8 cellular contexts compared by ENCODE assay signal in the genomic region with DNA sequence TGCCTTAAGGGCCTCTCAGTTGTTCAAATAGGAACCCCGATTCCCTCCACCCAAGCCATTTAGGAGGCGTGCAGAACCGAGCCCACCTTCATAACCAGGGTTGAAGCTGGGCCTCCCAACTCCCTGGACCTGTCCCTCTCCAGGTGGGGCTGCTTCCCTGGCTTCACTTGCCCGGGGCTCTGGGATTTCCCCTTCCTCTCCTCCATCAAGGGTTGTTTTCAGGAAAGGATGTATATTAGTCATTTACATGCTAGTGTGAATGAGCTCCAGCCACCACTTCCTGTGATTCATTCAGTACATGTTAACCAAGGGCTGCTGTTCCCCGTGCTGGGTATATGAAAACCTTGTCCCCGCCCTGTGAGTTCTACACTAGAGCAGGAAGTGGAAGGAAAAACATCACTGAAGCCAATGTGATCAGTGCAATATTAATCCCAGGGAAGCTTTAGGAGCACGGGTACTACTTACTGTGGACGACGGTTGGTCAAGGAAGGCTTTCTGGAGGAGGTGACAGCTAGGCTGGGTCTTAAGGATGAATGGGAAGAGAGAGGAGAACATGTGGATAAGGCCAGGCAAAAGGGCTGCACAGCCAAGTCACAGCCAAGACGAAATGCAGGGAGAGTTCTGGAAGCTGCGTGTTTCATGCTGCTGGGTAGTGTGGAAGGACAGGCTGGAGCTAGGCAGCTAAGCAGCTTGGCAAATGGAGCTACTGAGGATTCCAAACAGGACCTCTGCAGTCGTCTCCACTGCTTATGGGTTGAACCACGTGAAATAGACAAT.
A peak's percentile ranks its signal among the peaks of the same experiment; 100 is the strongest.
DNase-seq lines count a peak whose midpoint lies in the region; ATAC-seq and TF ChIP-seq lines count a peak whose summit lies in the region.

No MANE protein-coding gene starts in this region.

- DNase-seq in IMR-90 (peak; percentile 77), lower lobe of right lung (no peak), amniotic stem cell (lab: John Stamatoyannopoulos, UW) (no peak), NCI-H2107 treated with DMSO at 0.1 percent for 48 hours (lab: John Stamatoyannopoulos, UW; ENCODE audit: unreplicated experiment) (no peak), HUDEP-2 (lab: John Stamatoyannopoulos, UW; ENCODE audit: unreplicated experiment in 76 of 76) (no peak)

- H3K36me3 Mint-ChIP-seq in activated T-helper 17 cell treated with anti-CD3 and anti-CD28 coated beads, Interleukin-2, amount 50 U/mL, for 72 hours (ENCODE audit: low read depth), result no peaks in the 10 kb centered on the region

- POLR2A ChIA-PET in IMR-90 (lab: Charles Lee; ENCODE audit: unreplicated experiment), result no interaction called here

- H3K4me3 ChIP-seq in BLaER1 treated with 17β-estradiol and CSF1 and Interleukin-3, amounts not matched to agents 10 nM and 100 nM, result peak overlapping the region in 6 of 10 experiments; percentile 1 to 55 (median 34); a peak in 8 of 20 replicates
- H3K4me3 ChIP-seq in IMR-90 (ENCODE audit: insufficient read depth, low read depth, low read length) (no peak overlapping the region), lower lobe of right lung (no peak overlapping the region)

- peak overlapping the region; percentile 15 for H2AK9ac ChIP-seq in IMR-90 (replicated peaks; ENCODE audit: low read depth, low read length, poor library complexity)

- ATAC-seq in IMR-90 (ENCODE audit: low read depth) (no peak; the same call in 1 of the 2 replicates), lower lobe of right lung (peak; percentile 24 to 67), GM21390 (IDR thresholded peaks at IDR 0.05; ENCODE audit: unreplicated experiment) (no peak)
- ATAC-seq in activated T-helper 17 cell treated with anti-CD3 and anti-CD28 coated beads, Interleukin-2, amount 50 U/mL, for 72 hours (replicated peaks), result peak; percentile 93

- intact Hi-C loops in IMR-90 (cut with micrococcal nuclease) (no loop called here), lower lobe of right lung (cut with DNase I) (no loop called here)

- H3K4me1 ChIP-seq in BLaER1 treated with 17β-estradiol and CSF1 and Interleukin-3, amounts not matched to agents 10 nM and 100 nM, result peaks cover 23 to 40% (median 35%) of the 10 kb centered on the region in 10 experiments
- H3K4me1 ChIP-seq in IMR-90 (ENCODE audit: control insufficient read depth, insufficient read depth, low read length), result no peaks in the 10 kb centered on the region
- H3K4me1 ChIP-seq in lower lobe of right lung, result no peaks in the 10 kb centered on the region

- CTCF ChIA-PET in IMR-90 (lab: Yijun Ruan, JAX), result interaction anchor here (0.5 kb wide), 1 partner anchor 989 kb away, joined by 3 read pairs; no protein-coding TSS in a partner anchor

- H3K36me3 ChIP-seq in BLaER1 treated with 17β-estradiol and CSF1 and Interleukin-3, amounts not matched to agents 10 nM and 100 nM, result no peaks in the 10 kb centered on the region
- H3K36me3 ChIP-seq in IMR-90 (ENCODE audit: control insufficient read depth, insufficient read depth, low read length) (no peaks in the 10 kb centered on the region), lower lobe of right lung (no peaks in the 10 kb centered on the region)

- H3K56ac ChIP-seq in IMR-90 (ENCODE audit: extremely low read depth, insufficient read depth, low read length), result no peak overlapping the region; the same call in 1 of the 2 replicates

- H3K9me1 ChIP-seq in IMR-90 (ENCODE audit: insufficient read depth, low read length), result no peaks in the 10 kb centered on the region; the same call in 1 of the 2 replicates

- no peak overlapping the region for H2AK5ac ChIP-seq in IMR-90 (ENCODE audit: low read depth, low read length)

- H4K5ac ChIP-seq in IMR-90 (ENCODE audit: low read depth, low read length), result no peak overlapping the region

- dilution Hi-C loops in IMR-90 (cut with HindIII; ENCODE audit: low sequenced_read_pairs, unreplicated experiment), result no loop called here

- peak overlapping the region; percentile 46 for H3K4me3 Mint-ChIP-seq in activated T-helper 17 cell treated with anti-CD3 and anti-CD28 coated beads, Interleukin-2, amount 50 U/mL, for 72 hours

- no peak overlapping the region for H2BK20ac ChIP-seq in IMR-90 (ENCODE audit: low read depth, low read length)

- peak overlapping the region; percentile 71 to 96 (median 90) for H3K4me2 ChIP-seq in BLaER1 treated with 17β-estradiol and CSF1 and Interleukin-3, amounts not matched to agents 10 nM and 100 nM
- no peak overlapping the region for H3K4me2 ChIP-seq in IMR-90 (ENCODE audit: low read depth, low read length)

- BruUV-seq in IMR-90 (replicated peaks; lab: Mats Ljungman, UMichigan), result no TSS peak

- 60% methylated on average over 6 of the region's 13 CpGs; no CpG with 5 or more reads in 1 of the 2 experiments for WGBS in IMR-90 (ENCODE audit: extremely low coverage in 2 of 2, insufficient read length in 1 of 2), 2 experiments

- peak overlapping the region; percentile 68 to 80; a peak in 2 of 4 replicates for H4K8ac ChIP-seq in IMR-90 (ENCODE audit: low read depth in 2 of 2, low read length in 2 of 2)

- peak overlapping the region in 8 of 11 experiments; percentile 17 to 54 (median 36); a peak in 13 of 22 replicates for H3K27ac ChIP-seq in BLaER1 treated with 17β-estradiol and CSF1 and Interleukin-3, amounts not matched to agents 10 nM and 100 nM
- no peak overlapping the region for H3K27ac ChIP-seq in IMR-90 (ENCODE audit: insufficient read depth, low read length)
- no peak overlapping the region for H3K27ac ChIP-seq in lower lobe of right lung

- H2AFZ ChIP-seq in IMR-90 (replicated peaks; ENCODE audit: low read length, poor library complexity), result no peak overlapping the region

- H3K27me3 ChIP-seq in BLaER1 treated with 17β-estradiol and CSF1 and Interleukin-3, amounts not matched to agents 10 nM and 100 nM, result peaks cover 0 to 15% (median 0%) of the 10 kb centered on the region in 11 experiments; a peak in 4 of 22 replicates
- H3K27me3 ChIP-seq in IMR-90 (ENCODE audit: control insufficient read depth, insufficient read depth, low read length) (no peaks in the 10 kb centered on the region), lower lobe of right lung (ENCODE audit: low read depth) (no peaks in the 10 kb centered on the region)

- peaks cover 4% of the 10 kb centered on the region for H3K9me3 Mint-ChIP-seq in activated T-helper 17 cell treated with anti-CD3 and anti-CD28 coated beads, Interleukin-2, amount 50 U/mL, for 72 hours

- no peak overlapping the region for H3K14ac ChIP-seq in IMR-90 (replicated peaks; ENCODE audit: low read depth, low read length)

- no peak overlapping the region for H2BK5ac ChIP-seq in IMR-90 (ENCODE audit: low read depth, low read length, poor library complexity, severe bottlenecking)

- H3K27me3 Mint-ChIP-seq in activated T-helper 17 cell treated with anti-CD3 and anti-CD28 coated beads, Interleukin-2, amount 50 U/mL, for 72 hours, result peaks cover 23% of the 10 kb centered on the region

- in situ Hi-C loops in IMR-90 (cut with MboI; ENCODE audit: low sequenced_read_pairs), result no loop called here

- peaks cover 12% of the 10 kb centered on the region for H3K4me1 Mint-ChIP-seq in activated T-helper 17 cell treated with anti-CD3 and anti-CD28 coated beads, Interleukin-2, amount 50 U/mL, for 72 hours

- no peak for TF ChIP-seq POLR2A in IMR-90 (IDR thresholded peaks at IDR 0.05; ENCODE audit: low read depth, low read length)

- TF ChIP-seq RAD21 in IMR-90 (IDR thresholded peaks at IDR 0.05; ENCODE audit: low read length), result no peak

- peak overlapping the region; percentile 36 for H3K4ac ChIP-seq in IMR-90 (ENCODE audit: low read depth, low read length)

- peak overlapping the region; percentile 56; the same call in 1 of the 3 replicates for H2BK15ac ChIP-seq in IMR-90 (ENCODE audit: low read depth, low read length)

- peak overlapping the region; percentile 87 for H3K27ac Mint-ChIP-seq in activated T-helper 17 cell treated with anti-CD3 and anti-CD28 coated beads, Interleukin-2, amount 50 U/mL, for 72 hours

- peak overlapping the region; percentile 63; the same call in 1 of the 2 replicates for H2BK120ac ChIP-seq in IMR-90 (ENCODE audit: low read depth, low read length)

- peak overlapping the region in 4 of 11 experiments; percentile 17 to 37 (median 22); a peak in 6 of 22 replicates for H3K9ac ChIP-seq in BLaER1 treated with 17β-estradiol and CSF1 and Interleukin-3, amounts not matched to agents 10 nM and 100 nM
- H3K9ac ChIP-seq in IMR-90 (ENCODE audit: low read depth, low read length), result no peak overlapping the region

- H3K23ac ChIP-seq in IMR-90 (ENCODE audit: low read depth, low read length), result no peak overlapping the region

- H3K18ac ChIP-seq in IMR-90 (ENCODE audit: low read depth, low read length), result no peak overlapping the region

- H3K79me1 ChIP-seq in IMR-90 (ENCODE audit: low read depth in 1 of 2, low read length in 2 of 2), result no peaks in the 10 kb centered on the region

- H4K91ac ChIP-seq in IMR-90 (ENCODE audit: insufficient read depth, low read depth, low read length), result peak overlapping the region; percentile 11; the same call in 1 of the 2 replicates

- H3K9me3 ChIP-seq in BLaER1 treated with 17β-estradiol and CSF1 and Interleukin-3, amounts not matched to agents 10 nM and 100 nM (replicated peaks in 1 of 11), result no peaks in the 10 kb centered on the region
- H3K9me3 ChIP-seq in IMR-90 (ENCODE audit: control insufficient read depth, insufficient read depth, low read length), result peaks cover 19% of the 10 kb centered on the region
- no peaks in the 10 kb centered on the region for H3K9me3 ChIP-seq in lower lobe of right lung

- peaks cover 0 to 15% (median 9%) of the 10 kb centered on the region in 11 experiments; a peak in 12 of 22 replicates for H4K20me1 ChIP-seq in BLaER1 treated with 17β-estradiol and CSF1 and Interleukin-3, amounts not matched to agents 10 nM and 100 nM
- no peaks in the 10 kb centered on the region for H4K20me1 ChIP-seq in IMR-90 (ENCODE audit: insufficient read depth, low read length)

- TF ChIP-seq CTCF in IMR-90 (conservative IDR thresholded peaks at IDR 0.05; ENCODE audit: low read depth, low read length) (no peak), lower lobe of right lung (IDR thresholded peaks at IDR 0.05) (no peak)

TF ChIP-seq in IMR-90, 13 proteins besides CTCF, POLR2A, EP300 and RAD21:
- TF ChIP-seq CHD1 (IDR thresholded peaks at IDR 0.05; ENCODE audit: low read depth, low read length) (no peak), MAZ (IDR thresholded peaks at IDR 0.05; ENCODE audit: borderline replicate concordance, low read depth, low read length) (no peak), NFE2L2 (IDR thresholded peaks at IDR 0.05; ENCODE audit: low read depth, low read length) (no peak)
- TF ChIP-seq, protein P1, sequence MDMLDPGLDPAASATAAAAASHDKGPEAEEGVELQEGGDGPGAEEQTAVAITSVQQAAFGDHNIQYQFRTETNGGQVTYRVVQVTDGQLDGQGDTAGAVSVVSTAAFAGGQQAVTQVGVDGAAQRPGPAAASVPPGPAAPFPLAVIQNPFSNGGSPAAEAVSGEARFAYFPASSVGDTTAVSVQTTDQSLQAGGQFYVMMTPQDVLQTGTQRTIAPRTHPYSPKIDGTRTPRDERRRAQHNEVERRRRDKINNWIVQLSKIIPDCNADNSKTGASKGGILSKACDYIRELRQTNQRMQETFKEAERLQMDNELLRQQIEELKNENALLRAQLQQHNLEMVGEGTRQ (IDR thresholded peaks at IDR 0.05; ENCODE audit: low read depth, low read length), result no peak

Comparison
In these comparisons a context has a peak if more than half of its experiments do, and no peak if none do; other contexts are left out.
1. H3K27ac ChIP-seq: peak in BLaER1 treated with 17β-estradiol and CSF1 and Interleukin-3, amounts not matched to agents 10 nM and 100 nM (8 of 11); none in IMR-90 (single experiment) and lower lobe of right lung (single experiment).
2. H3K4me3 ChIP-seq: peak in BLaER1 treated with 17β-estradiol and CSF1 and Interleukin-3, amounts not matched to agents 10 nM and 100 nM (6 of 10); none in IMR-90 (single experiment) and lower lobe of right lung (single experiment).
3. ATAC-seq: peak in activated T-helper 17 cell treated with anti-CD3 and anti-CD28 coated beads, Interleukin-2, amount 50 U/mL, for 72 hours (single experiment) and lower lobe of right lung (2 of 2); none in IMR-90 (single experiment) and GM21390 (single experiment).